In the genomic region with DNA sequence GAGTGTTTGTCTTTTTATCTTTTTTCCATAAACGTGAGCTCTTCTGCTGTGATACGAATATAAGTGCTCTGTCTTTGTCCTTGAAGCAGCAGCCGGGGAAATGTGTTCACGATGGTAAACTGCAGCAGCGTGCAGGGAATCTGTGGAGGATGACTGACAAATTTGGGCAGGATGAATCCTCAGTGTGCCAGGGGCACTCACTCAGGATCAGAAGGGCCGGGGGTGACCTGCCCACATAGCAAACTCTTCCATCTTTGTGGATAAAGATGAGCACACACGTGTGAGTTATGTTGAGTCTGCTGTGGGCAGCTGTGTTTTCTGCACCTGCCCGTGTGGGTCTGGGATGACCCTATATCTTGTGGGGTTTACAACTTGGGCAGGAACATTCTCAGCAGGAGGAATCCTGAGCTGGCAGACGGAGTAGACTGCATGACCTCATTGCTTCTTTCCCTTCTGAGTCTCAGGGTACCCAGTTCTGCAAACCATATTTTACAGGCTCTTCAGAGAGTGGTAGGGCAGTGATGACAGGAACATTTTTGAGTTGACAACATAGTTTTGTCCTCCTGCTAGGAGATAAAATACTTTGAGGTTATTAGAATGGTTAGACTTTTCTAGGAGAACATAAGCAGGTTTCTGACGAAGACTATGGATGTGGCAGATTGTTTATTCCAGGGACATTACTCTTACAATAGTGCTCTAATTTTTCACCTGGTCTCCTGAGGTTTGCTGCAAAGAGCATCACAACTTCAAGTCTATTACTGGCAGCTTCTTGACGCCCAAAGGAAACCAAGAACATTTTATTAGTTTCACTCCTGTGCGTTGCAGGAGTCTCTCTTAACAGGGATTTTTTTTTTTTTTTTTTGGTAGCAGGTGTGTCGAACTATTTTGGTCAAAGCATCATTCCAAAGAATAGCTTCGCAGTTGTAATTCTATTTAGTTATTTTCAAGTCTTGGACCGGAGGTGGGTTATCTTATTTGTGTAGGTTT, we compare ENCODE assay signal across 1 cellular context.
TF ChIP-seq lines count a peak whose summit lies in the region.

No MANE protein-coding gene starts in this region.

TF ChIP-seq in GM23338, 12 proteins besides CTCF, POLR2A, EP300 and RAD21 (continued from another document):
- TF ChIP-seq REST (IDR thresholded peaks at IDR 0.05; ENCODE audit: unreplicated experiment) (no peak), ETS1 (IDR thresholded peaks at IDR 0.05) (no peak), ZNF331 (CRISPR knock-in tag; IDR thresholded peaks at IDR 0.05; ENCODE audit: low read depth) (no peak), STAT1 (IDR thresholded peaks at IDR 0.05; ENCODE audit: unreplicated experiment) (no peak), EZH2phosphoT487 (IDR thresholded peaks at IDR 0.05; ENCODE audit: unreplicated experiment) (no peak), JUNB (IDR thresholded peaks at IDR 0.05; ENCODE audit: unreplicated experiment) (no peak), EZH2 (IDR thresholded peaks at IDR 0.05; ENCODE audit: low read depth, unreplicated experiment) (no peak)
- TF ChIP-seq, protein P1, sequence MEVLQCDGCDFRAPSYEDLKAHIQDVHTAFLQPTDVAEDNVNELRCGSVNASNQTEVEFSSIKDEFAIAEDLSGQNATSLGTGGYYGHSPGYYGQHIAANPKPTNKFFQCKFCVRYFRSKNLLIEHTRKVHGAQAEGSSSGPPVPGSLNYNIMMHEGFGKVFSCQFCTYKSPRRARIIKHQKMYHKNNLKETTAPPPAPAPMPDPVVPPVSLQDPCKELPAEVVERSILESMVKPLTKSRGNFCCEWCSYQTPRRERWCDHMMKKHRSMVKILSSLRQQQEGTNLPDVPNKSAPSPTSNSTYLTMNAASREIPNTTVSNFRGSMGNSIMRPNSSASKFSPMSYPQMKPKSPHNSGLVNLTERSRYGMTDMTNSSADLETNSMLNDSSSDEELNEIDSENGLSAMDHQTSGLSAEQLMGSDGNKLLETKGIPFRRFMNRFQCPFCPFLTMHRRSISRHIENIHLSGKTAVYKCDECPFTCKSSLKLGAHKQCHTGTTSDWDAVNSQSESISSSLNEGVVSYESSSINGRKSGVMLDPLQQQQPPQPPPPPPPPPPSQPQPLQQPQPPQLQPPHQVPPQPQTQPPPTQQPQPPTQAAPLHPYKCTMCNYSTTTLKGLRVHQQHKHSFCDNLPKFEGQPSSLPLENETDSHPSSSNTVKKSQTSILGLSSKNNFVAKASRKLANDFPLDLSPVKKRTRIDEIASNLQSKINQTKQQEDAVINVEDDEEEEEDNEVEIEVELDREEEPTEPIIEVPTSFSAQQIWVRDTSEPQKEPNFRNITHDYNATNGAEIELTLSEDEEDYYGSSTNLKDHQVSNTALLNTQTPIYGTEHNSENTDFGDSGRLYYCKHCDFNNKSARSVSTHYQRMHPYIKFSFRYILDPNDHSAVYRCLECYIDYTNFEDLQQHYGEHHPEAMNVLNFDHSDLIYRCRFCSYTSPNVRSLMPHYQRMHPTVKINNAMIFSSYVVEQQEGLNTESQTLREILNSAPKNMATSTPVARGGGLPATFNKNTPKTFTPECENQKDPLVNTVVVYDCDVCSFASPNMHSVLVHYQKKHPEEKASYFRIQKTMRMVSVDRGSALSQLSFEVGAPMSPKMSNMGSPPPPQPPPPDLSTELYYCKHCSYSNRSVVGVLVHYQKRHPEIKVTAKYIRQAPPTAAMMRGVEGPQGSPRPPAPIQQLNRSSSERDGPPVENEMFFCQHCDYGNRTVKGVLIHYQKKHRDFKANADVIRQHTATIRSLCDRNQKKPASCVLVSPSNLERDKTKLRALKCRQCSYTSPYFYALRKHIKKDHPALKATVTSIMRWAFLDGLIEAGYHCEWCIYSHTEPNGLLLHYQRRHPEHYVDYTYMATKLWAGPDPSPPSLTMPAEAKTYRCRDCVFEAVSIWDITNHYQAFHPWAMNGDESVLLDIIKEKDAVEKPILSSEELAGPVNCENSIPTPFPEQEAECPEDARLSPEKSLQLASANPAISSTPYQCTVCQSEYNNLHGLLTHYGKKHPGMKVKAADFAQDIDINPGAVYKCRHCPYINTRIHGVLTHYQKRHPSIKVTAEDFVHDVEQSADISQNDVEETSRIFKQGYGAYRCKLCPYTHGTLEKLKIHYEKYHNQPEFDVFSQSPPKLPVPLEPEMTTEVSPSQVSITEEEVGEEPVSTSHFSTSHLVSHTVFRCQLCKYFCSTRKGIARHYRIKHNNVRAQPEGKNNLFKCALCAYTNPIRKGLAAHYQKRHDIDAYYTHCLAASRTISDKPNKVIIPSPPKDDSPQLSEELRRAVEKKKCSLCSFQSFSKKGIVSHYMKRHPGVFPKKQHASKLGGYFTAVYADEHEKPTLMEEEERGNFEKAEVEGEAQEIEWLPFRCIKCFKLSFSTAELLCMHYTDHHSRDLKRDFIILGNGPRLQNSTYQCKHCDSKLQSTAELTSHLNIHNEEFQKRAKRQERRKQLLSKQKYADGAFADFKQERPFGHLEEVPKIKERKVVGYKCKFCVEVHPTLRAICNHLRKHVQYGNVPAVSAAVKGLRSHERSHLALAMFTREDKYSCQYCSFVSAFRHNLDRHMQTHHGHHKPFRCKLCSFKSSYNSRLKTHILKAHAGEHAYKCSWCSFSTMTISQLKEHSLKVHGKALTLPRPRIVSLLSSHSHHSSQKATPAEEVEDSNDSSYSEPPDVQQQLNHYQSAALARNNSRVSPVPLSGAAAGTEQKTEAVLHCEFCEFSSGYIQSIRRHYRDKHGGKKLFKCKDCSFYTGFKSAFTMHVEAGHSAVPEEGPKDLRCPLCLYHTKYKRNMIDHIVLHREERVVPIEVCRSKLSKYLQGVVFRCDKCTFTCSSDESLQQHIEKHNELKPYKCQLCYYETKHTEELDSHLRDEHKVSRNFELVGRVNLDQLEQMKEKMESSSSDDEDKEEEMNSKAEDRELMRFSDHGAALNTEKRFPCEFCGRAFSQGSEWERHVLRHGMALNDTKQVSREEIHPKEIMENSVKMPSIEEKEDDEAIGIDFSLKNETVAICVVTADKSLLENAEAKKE (CRISPR knock-in tag; IDR thresholded peaks at IDR 0.05) = no peak
